Comparison of ENCODE assay signal across 1 cellular context in genomic region chr2:231100990-231101389, GRCh38.
TF ChIP-seq lines count a peak whose summit lies in the region.

No MANE protein-coding gene starts in this region.

TF ChIP-seq in HepG2, 621 proteins besides CTCF, POLR2A, EP300 and RAD21 (continued from another document and continues in another):
- TF ChIP-seq ARID5B (CRISPR knock-in tag; IDR thresholded peaks at IDR 0.05): 0 out of 2 replicates have a peak, but pooled peaks have one; percentile 29
- no peak for TF ChIP-seq FOXM1 (CRISPR knock-in tag; IDR thresholded peaks at IDR 0.05)
- TF ChIP-seq SP1 (IDR thresholded peaks at IDR 0.05): no peak
- TF ChIP-seq SP1 (CRISPR knock-in tag; IDR thresholded peaks at IDR 0.05): no peak
- TF ChIP-seq MTA1 (CRISPR knock-in tag; IDR thresholded peaks at IDR 0.05; ENCODE audit: borderline replicate concordance): no peak
- no peak for TF ChIP-seq PRDM4 (CRISPR knock-in tag; IDR thresholded peaks at IDR 0.05; ENCODE audit: borderline replicate concordance)
- TF ChIP-seq RXRB (CRISPR knock-in tag; IDR thresholded peaks at IDR 0.05; ENCODE audit: borderline replicate concordance): no peak
- TF ChIP-seq TCF7 (IDR thresholded peaks at IDR 0.05; ENCODE audit: low read depth): 0 out of 2 replicates have a peak, but pooled peaks have one; percentile 16
- TF ChIP-seq DPF2 (CRISPR knock-in tag; IDR thresholded peaks at IDR 0.05; ENCODE audit: borderline replicate concordance, low read depth): 0 out of 2 replicates have a peak, but pooled peaks have one; percentile 40
- TF ChIP-seq AGO1 (IDR thresholded peaks at IDR 0.05; ENCODE audit: low read depth, low read length, poor library complexity, severe bottlenecking): no peak
- no peak for TF ChIP-seq MIER3 (CRISPR knock-in tag; IDR thresholded peaks at IDR 0.05; ENCODE audit: borderline replicate concordance)
- TF ChIP-seq ISL2 (CRISPR knock-in tag; IDR thresholded peaks at IDR 0.05): peak; percentile 42; the same call in 1 of the 2 replicates
- no peak for TF ChIP-seq KDM1A (CRISPR knock-in tag; IDR thresholded peaks at IDR 0.05)
- no peak for TF ChIP-seq PHF5A (CRISPR knock-in tag; IDR thresholded peaks at IDR 0.05; ENCODE audit: low read depth, unreplicated experiment)
- TF ChIP-seq NRL (CRISPR knock-in tag; IDR thresholded peaks at IDR 0.05; ENCODE audit: borderline replicate concordance): no peak
- TF ChIP-seq GFI1 (CRISPR knock-in tag; IDR thresholded peaks at IDR 0.05; ENCODE audit: borderline replicate concordance): peak; percentile 99
- no peak for TF ChIP-seq RXRA (CRISPR knock-in tag; IDR thresholded peaks at IDR 0.05)
- peak; percentile 43; the same call in 1 of the 2 replicates for TF ChIP-seq HNF4G (IDR thresholded peaks at IDR 0.05; ENCODE audit: borderline replicate concordance, low read depth, low read length)
- TF ChIP-seq HNF4G (CRISPR knock-in tag; IDR thresholded peaks at IDR 0.05; ENCODE audit: borderline replicate concordance, low read depth): no peak
- TF ChIP-seq ZNF589 (CRISPR knock-in tag; conservative IDR thresholded peaks at IDR 0.05): no peak
- no peak for TF ChIP-seq ZNF674 (CRISPR knock-in tag; IDR thresholded peaks at IDR 0.05; ENCODE audit: low read depth)
- no peak for TF ChIP-seq MXD3 (CRISPR knock-in tag; IDR thresholded peaks at IDR 0.05)
- TF ChIP-seq ETS1 (CRISPR knock-in tag; IDR thresholded peaks at IDR 0.05): no peak
- TF ChIP-seq ZNF432 (CRISPR knock-in tag; IDR thresholded peaks at IDR 0.05; ENCODE audit: borderline replicate concordance): no peak
- no peak for TF ChIP-seq ATF1 (CRISPR knock-in tag; IDR thresholded peaks at IDR 0.05)
- no peak for TF ChIP-seq ZNF574 (CRISPR knock-in tag; IDR thresholded peaks at IDR 0.05)
- no peak for TF ChIP-seq ZKSCAN1 (IDR thresholded peaks at IDR 0.05; ENCODE audit: low read length)
- TF ChIP-seq ZNF20 (CRISPR knock-in tag; IDR thresholded peaks at IDR 0.05): no peak
- TF ChIP-seq ZNF883 (CRISPR knock-in tag; IDR thresholded peaks at IDR 0.05; ENCODE audit: not compliant biosample characterization): no peak
- TF ChIP-seq KAT7 (CRISPR knock-in tag; IDR thresholded peaks at IDR 0.05; ENCODE audit: borderline replicate concordance): no peak
- TF ChIP-seq TGIF2 (CRISPR knock-in tag; IDR thresholded peaks at IDR 0.05): no peak
- TF ChIP-seq HMGXB4 (CRISPR knock-in tag; IDR thresholded peaks at IDR 0.05; ENCODE audit: borderline replicate concordance in 1 of 2, low read depth in 1 of 2): no peak
- TF ChIP-seq THRA (CRISPR knock-in tag; IDR thresholded peaks at IDR 0.05; ENCODE audit: borderline replicate concordance): no peak
- no peak for TF ChIP-seq MAX (IDR thresholded peaks at IDR 0.05)
- no peak for TF ChIP-seq SNAPC2 (CRISPR knock-in tag; IDR thresholded peaks at IDR 0.05)
- TF ChIP-seq ZNF792 (CRISPR knock-in tag; IDR thresholded peaks at IDR 0.05): no peak
- no peak for TF ChIP-seq RFX3 (CRISPR knock-in tag; IDR thresholded peaks at IDR 0.05)
- TF ChIP-seq ZFP62 (CRISPR knock-in tag; IDR thresholded peaks at IDR 0.05): no peak
- no peak for TF ChIP-seq POLR2G (IDR thresholded peaks at IDR 0.05; ENCODE audit: low read depth, low read length)
- no peak for TF ChIP-seq RARG (CRISPR knock-in tag; IDR thresholded peaks at IDR 0.05; ENCODE audit: low read depth)
- no peak for TF ChIP-seq ZNF274 (CRISPR knock-in tag; IDR thresholded peaks at IDR 0.05)
- TF ChIP-seq ZFX (CRISPR knock-in tag; IDR thresholded peaks at IDR 0.05; ENCODE audit: low read depth): no peak
- TF ChIP-seq ZNF224 (CRISPR knock-in tag; IDR thresholded peaks at IDR 0.05): no peak
- TF ChIP-seq ZNF17 (CRISPR knock-in tag; IDR thresholded peaks at IDR 0.05): no peak
- no peak for TF ChIP-seq HOXA9 (CRISPR knock-in tag; IDR thresholded peaks at IDR 0.05; ENCODE audit: borderline replicate concordance)
- TF ChIP-seq PRMT3 (CRISPR knock-in tag; IDR thresholded peaks at IDR 0.05; ENCODE audit: borderline replicate concordance, low read depth): no peak
- TF ChIP-seq TBX2 (CRISPR knock-in tag; IDR thresholded peaks at IDR 0.05; ENCODE audit: borderline replicate concordance): peak; percentile 25; the same call in 1 of the 2 replicates
- no peak for TF ChIP-seq DNMT3B (CRISPR knock-in tag; conservative IDR thresholded peaks at IDR 0.05)
- TF ChIP-seq RNF219 (CRISPR knock-in tag; IDR thresholded peaks at IDR 0.05): no peak
- peak; percentile 58; the same call in 1 of the 2 replicates for TF ChIP-seq MIXL1 (CRISPR knock-in tag; IDR thresholded peaks at IDR 0.05)
- TF ChIP-seq KDM3A (CRISPR knock-in tag; IDR thresholded peaks at IDR 0.05; ENCODE audit: low read depth): no peak
- TF ChIP-seq NCOR1 (IDR thresholded peaks at IDR 0.05; ENCODE audit: borderline replicate concordance, low read length): 0 out of 2 replicates have a peak, but pooled peaks have one; percentile 28
- no peak for TF ChIP-seq ZNF740 (CRISPR knock-in tag; IDR thresholded peaks at IDR 0.05)
- no peak for TF ChIP-seq PAX8 (CRISPR knock-in tag; IDR thresholded peaks at IDR 0.05; ENCODE audit: borderline replicate concordance)
- no peak for TF ChIP-seq MTF2 (CRISPR knock-in tag; IDR thresholded peaks at IDR 0.05; ENCODE audit: borderline replicate concordance)
- no peak for TF ChIP-seq ZNF766 (CRISPR knock-in tag; IDR thresholded peaks at IDR 0.05; ENCODE audit: borderline replicate concordance)
